In the genomic region with DNA sequence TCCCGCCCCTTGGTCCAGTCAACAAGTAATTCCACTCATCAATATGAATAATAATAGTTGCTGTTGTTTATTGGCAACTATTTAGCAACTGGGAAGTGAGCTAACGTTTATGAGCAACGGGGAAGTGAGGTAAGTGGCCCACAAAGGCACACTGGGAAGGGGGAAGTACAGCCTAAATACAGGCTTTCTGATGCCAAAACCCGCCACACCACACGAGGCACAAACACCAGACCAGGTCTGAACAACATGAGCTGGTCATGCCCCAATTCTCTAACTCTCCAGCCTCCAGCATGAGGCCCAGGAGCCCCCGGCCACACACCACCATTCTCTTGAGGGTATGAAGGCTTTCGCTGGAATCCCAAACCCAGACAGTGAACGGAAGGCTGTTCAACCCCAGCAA, we compare ENCODE assay signal across 17 cellular contexts. TPM values are rescaled to one million over a fixed set of nuclear protein-coding genes. Genes with fewer than 3 reads are reported as not detected.
DNase-seq lines count a peak whose midpoint lies in the region; ATAC-seq and TF ChIP-seq lines count a peak whose summit lies in the region.
"Had no signal": no experiment of that assay in that cellular context is flagged by ENCODE, and none has a peak within 500 bp of the region (broad histone marks: within the 10 kb centered on the region; RNA-seq: fewer than 3 reads in every experiment).

No MANE protein-coding gene starts in this region.

- peaks cover 11% of the 10 kb centered on the region for H3K9me3 Mint-ChIP-seq in activated CD4-positive, alpha-beta T cell treated with anti-CD3 and anti-CD28 coated beads for 36 hours (ENCODE audit: low read depth)
- H3K9me3 Mint-ChIP-seq in T-cell, result peaks cover 0 to 5% (median 0%) of the 10 kb centered on the region in 3 donors
- peaks cover 4% of the 10 kb centered on the region for H3K9me3 Mint-ChIP-seq in stimulated activated effector memory CD8-positive, alpha-beta T cell treated with anti-CD3 and anti-CD28 coated beads, Interleukin-12 subunit alpha, Interleukin-12 subunit beta, amount 100 ng/mL, for 72 hours
- peaks cover 10 to 23% of the 10 kb centered on the region in 2 donors for H3K9me3 Mint-ChIP-seq in stimulated activated naive CD8-positive, alpha-beta T cell treated with anti-CD3 and anti-CD28 coated beads, Interleukin-15, amount 100 ng/mL, for 72 hours

- H3K4me1 Mint-ChIP-seq in activated CD4-positive, alpha-beta T cell treated with anti-CD3 and anti-CD28 coated beads for 36 hours, result peaks cover 35% of the 10 kb centered on the region
- peaks cover 54 to 82% (median 59%) of the 10 kb centered on the region in 3 donors for H3K4me1 Mint-ChIP-seq in T-cell
- H3K4me1 Mint-ChIP-seq in stimulated activated effector memory CD8-positive, alpha-beta T cell treated with anti-CD3 and anti-CD28 coated beads, Interleukin-12 subunit alpha, Interleukin-12 subunit beta, amount 100 ng/mL, for 72 hours, result peaks cover 72% of the 10 kb centered on the region
- H3K4me1 Mint-ChIP-seq in stimulated activated naive CD8-positive, alpha-beta T cell treated with anti-CD3 and anti-CD28 coated beads, Interleukin-15, amount 100 ng/mL, for 72 hours, result peaks cover 53% of the 10 kb centered on the region

- peak overlapping the region; percentile 47 for H3K27ac ChIP-seq in layer of hippocampus (ENCODE audit: low read depth, low read length)
- H3K27ac ChIP-seq: SJSA1 had no signal

- peak overlapping the region; percentile 70 for H3K27ac Mint-ChIP-seq in activated CD4-positive, alpha-beta T cell treated with anti-CD3 and anti-CD28 coated beads for 36 hours
- peak overlapping the region; percentile 17 to 49 for H3K27ac Mint-ChIP-seq in T-cell
- H3K27ac Mint-ChIP-seq in stimulated activated effector memory CD8-positive, alpha-beta T cell treated with anti-CD3 and anti-CD28 coated beads, Interleukin-12 subunit alpha, Interleukin-12 subunit beta, amount 100 ng/mL, for 72 hours, result peak overlapping the region; percentile 92
- H3K27ac Mint-ChIP-seq in stimulated activated naive CD8-positive, alpha-beta T cell treated with anti-CD3 and anti-CD28 coated beads, Interleukin-15, amount 100 ng/mL, for 72 hours, result peak overlapping the region in 1 of 2 donors; percentile 79
- H3K27ac Mint-ChIP-seq: activated T-helper 1 cell treated with anti-CD3 and anti-CD28 coated beads, Interleukin-12 subunit alpha, Interleukin-12 subunit beta, Interleukin-2, Interleukin-4 antibody, amounts not matched to agents 30 ng/mL and 10 ng/mL and 1 ng/mL, durations not matched to agents 14 hours and 24 hours and 36 hours; nephron progenitor cell had no signal

- H3K27me3 ChIP-seq in layer of hippocampus (ENCODE audit: control insufficient read depth, insufficient read depth, low read length), result no peaks in the 10 kb centered on the region
- H3K27me3 ChIP-seq: SJSA1, transverse colon had no signal

- peaks cover 16% of the 10 kb centered on the region for H3K36me3 Mint-ChIP-seq in activated CD4-positive, alpha-beta T cell treated with anti-CD3 and anti-CD28 coated beads for 36 hours (ENCODE audit: low read depth)
- peaks cover 31% of the 10 kb centered on the region for H3K36me3 Mint-ChIP-seq in T-cell
- H3K36me3 Mint-ChIP-seq in stimulated activated effector memory CD8-positive, alpha-beta T cell treated with anti-CD3 and anti-CD28 coated beads, Interleukin-12 subunit alpha, Interleukin-12 subunit beta, amount 100 ng/mL, for 72 hours, result peaks cover 30% of the 10 kb centered on the region

- intact Hi-C loops in activated CD4-positive, alpha-beta T cell treated with anti-CD3 and anti-CD28 coated beads for 36 hours (cut with DNase I, micrococcal nuclease), result no loop called here

- no peak for DNase-seq in activated CD4-positive, alpha-beta T cell treated with anti-CD3 and anti-CD28 coated beads for 36 hours
- no peak for DNase-seq in activated CD4-positive, alpha-beta T cell treated with anti-CD3 and anti-CD28 coated beads for 1 hour
- DNase-seq in T-cell, result peak in 1 of 34 experiments; percentile 32
- DNase-seq in stimulated activated effector memory CD8-positive, alpha-beta T cell treated with anti-CD3 and anti-CD28 coated beads, Interleukin-12 subunit alpha, Interleukin-12 subunit beta, amount 100 ng/mL, for 72 hours (ENCODE audit: low spot score in 2 of 2), result no peak
- DNase-seq in GM20000 (ENCODE audit: low spot score), result no peak
- DNase-seq in stimulated activated naive CD8-positive, alpha-beta T cell treated with anti-CD3 and anti-CD28 coated beads, Interleukin-15, amount 100 ng/mL, for 72 hours, result no peak
- DNase-seq: foreskin melanocyte; NCI-H2081; nephron progenitor cell; NK-92 treated with Interleukin-12 subunit alpha and Interleukin-12 subunit beta, amount 100 ng/mL, for 24 hours; small intestine; transverse colon had no signal

- POLR2A ChIA-PET in activated CD4-positive, alpha-beta T cell treated with anti-CD3 and anti-CD28 coated beads for 36 hours (lab: Charles Lee), result interaction anchor here (0.6 kb wide), 1 partner anchor 676 kb away, joined by 3 read pairs; no protein-coding TSS in a partner anchor
- POLR2A ChIA-PET in T-cell (lab: Charles Lee), result interaction anchor here in 1 of 2 donors (0.6 kb wide), 1 partner anchor 41 kb away, joined by 3 read pairs; no protein-coding TSS in a partner anchor

- H3K27me3 Mint-ChIP-seq in activated CD4-positive, alpha-beta T cell treated with anti-CD3 and anti-CD28 coated beads for 36 hours, result no peaks in the 10 kb centered on the region
- H3K27me3 Mint-ChIP-seq in T-cell, result no peaks in the 10 kb centered on the region
- H3K27me3 Mint-ChIP-seq in stimulated activated naive CD8-positive, alpha-beta T cell treated with anti-CD3 and anti-CD28 coated beads, Interleukin-15, amount 100 ng/mL, for 72 hours, result no peaks in the 10 kb centered on the region

- CTCF ChIA-PET in activated CD4-positive, alpha-beta T cell treated with anti-CD3 and anti-CD28 coated beads for 36 hours (lab: Charles Lee), result no interaction called here
- CTCF ChIA-PET in T-cell (lab: Charles Lee), result interaction anchor here in 1 of 2 donors (0.6 kb wide), 1 partner anchor 128 kb away, joined by 5 read pairs; no protein-coding TSS in a partner anchor

- ATAC-seq in activated CD4-positive, alpha-beta T cell treated with anti-CD3 and anti-CD28 coated beads for 36 hours, result no peak
- no peak for ATAC-seq in T-cell (replicated peaks in 1 of 4)
- peak; percentile 38 for ATAC-seq in stimulated activated effector memory CD8-positive, alpha-beta T cell treated with anti-CD3 and anti-CD28 coated beads, Interleukin-12 subunit alpha, Interleukin-12 subunit beta, amount 100 ng/mL, for 72 hours
- no peak for ATAC-seq in stimulated activated naive CD8-positive, alpha-beta T cell treated with anti-CD3 and anti-CD28 coated beads, Interleukin-15, amount 100 ng/mL, for 72 hours
- no peak for ATAC-seq in GM21528 (IDR thresholded peaks at IDR 0.05; ENCODE audit: low FRiP score, unreplicated experiment)
- ATAC-seq: K562 had no signal

- TF ChIP-seq CTCF in GM20000 (IDR thresholded peaks at IDR 0.05; ENCODE audit: extremely low read depth, missing control alignments), result no peak

- H3K4me3 Mint-ChIP-seq in activated CD4-positive, alpha-beta T cell treated with anti-CD3 and anti-CD28 coated beads for 36 hours, result no peak overlapping the region
- no peak overlapping the region for H3K4me3 Mint-ChIP-seq in T-cell
- peak overlapping the region; percentile 24 for H3K4me3 Mint-ChIP-seq in stimulated activated effector memory CD8-positive, alpha-beta T cell treated with anti-CD3 and anti-CD28 coated beads, Interleukin-12 subunit alpha, Interleukin-12 subunit beta, amount 100 ng/mL, for 72 hours
- no peak overlapping the region for H3K4me3 Mint-ChIP-seq in stimulated activated naive CD8-positive, alpha-beta T cell treated with anti-CD3 and anti-CD28 coated beads, Interleukin-15, amount 100 ng/mL, for 72 hours
- H3K4me3 Mint-ChIP-seq: activated T-helper 1 cell treated with anti-CD3 and anti-CD28 coated beads, Interleukin-12 subunit alpha, Interleukin-12 subunit beta, Interleukin-2, Interleukin-4 antibody, amounts not matched to agents 30 ng/mL and 10 ng/mL and 1 ng/mL, durations not matched to agents 14 hours and 24 hours and 36 hours; nephron progenitor cell had no signal

RNA-seq across cellular contexts. Expression of a gene that starts 50.8 kb away (rescaled TPM):
- total RNA-seq in activated CD4-positive, alpha-beta T cell treated with anti-CD3 and anti-CD28 coated beads for 36 hours, result 10 to 100 TPM; 36.5 to 39.2 TPM
- 100 to 1,000 TPM in 4 of 5 donors, 10 to 100 TPM in 1; 99.2 to 181 (median 137) TPM for total RNA-seq in T-cell
